Comparison of ENCODE assay signal across 8 cellular contexts in the genomic region with DNA sequence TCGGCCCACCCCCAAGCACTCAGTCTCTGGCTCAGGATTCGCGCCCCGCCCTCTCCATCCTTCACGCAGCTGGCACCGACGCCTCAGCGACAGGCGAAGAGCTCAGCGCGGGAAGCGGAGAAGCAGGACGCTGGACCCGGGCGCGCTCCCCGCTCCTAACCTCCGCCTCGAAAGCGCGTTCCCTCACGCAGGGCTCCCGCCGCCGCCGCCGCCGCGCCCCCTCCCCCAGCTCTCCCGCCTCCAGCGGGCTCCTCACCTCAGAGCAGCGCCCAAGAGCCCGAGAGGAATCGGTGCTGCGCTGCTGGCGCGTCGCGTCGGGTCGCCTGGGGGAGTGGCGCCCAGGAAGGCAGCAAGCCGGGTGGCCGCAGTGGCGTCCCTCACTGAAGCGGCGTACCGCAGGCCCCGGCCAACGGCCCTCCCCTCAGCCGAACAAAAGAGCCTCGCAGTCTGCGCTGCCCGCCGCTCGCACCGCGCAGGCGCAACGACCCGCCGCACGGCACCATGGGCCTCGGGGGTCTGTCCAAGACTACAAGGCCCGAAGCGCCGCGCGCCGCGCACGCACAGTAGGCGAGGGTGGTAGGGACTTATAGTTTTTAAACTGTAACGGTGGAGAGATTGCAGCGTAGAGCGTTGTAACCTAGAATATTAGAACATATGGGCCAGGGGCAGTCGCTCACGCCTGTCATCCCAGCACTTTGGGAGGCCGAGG. TPM values are rescaled to one million over a fixed set of nuclear protein-coding genes. Genes with fewer than 3 reads are reported as not detected.
DNase-seq lines count a peak whose midpoint lies in the region; ATAC-seq and TF ChIP-seq lines count a peak whose summit lies in the region.

Gene CBX1, minus strand, starts transcription at position 467 of the 709 bp plus-strand sequence. CDS start 24,474 bp downstream, outside the sequence.

- no peaks in the 10 kb centered on the region for H3K27me3 Mint-ChIP-seq in activated T-cell treated with anti-CD3 and anti-CD28 coated beads, Interleukin-2, amount 50 U/mL, for 24 hours

- H3K4me1 Mint-ChIP-seq in activated T-cell treated with anti-CD3 and anti-CD28 coated beads, Interleukin-2, amount 50 U/mL, for 24 hours (ENCODE audit: low read depth), result peaks cover 49% of the 10 kb centered on the region

- peak; percentile 89 for ATAC-seq in GM21723 (IDR thresholded peaks at IDR 0.05; ENCODE audit: unreplicated experiment)

- H3K4me3 Mint-ChIP-seq in activated T-cell treated with anti-CD3 and anti-CD28 coated beads, Interleukin-2, amount 50 U/mL, for 24 hours, result peak within 1 kb of the TSS; percentile 99

- peaks cover 8% of the 10 kb centered on the region for H3K9me3 Mint-ChIP-seq in activated T-cell treated with anti-CD3 and anti-CD28 coated beads, Interleukin-2, amount 50 U/mL, for 24 hours

- 0 to 1% methylated on average over 76 to 79 of the region's 79 CpGs for WGBS in esophagus, 2 donors

- H3K27ac Mint-ChIP-seq in activated T-cell treated with anti-CD3 and anti-CD28 coated beads, Interleukin-2, amount 50 U/mL, for 24 hours, result peak within 1 kb of the TSS; percentile 94

- H3K36me3 ChIP-seq in esophagus (ENCODE audit: control insufficient read depth in 2 of 2, insufficient read depth in 2 of 2, low read length in 1 of 2), result no peaks in the 10 kb centered on the region
- H3K36me3 ChIP-seq in mucosa of stomach (ENCODE audit: control insufficient read depth, insufficient read depth, low read length), result no peaks in the 10 kb centered on the region

- H3K4me3 ChIP-seq in esophagus (ENCODE audit: low read depth in 1 of 2, low read length in 2 of 2) (peak within 1 kb of the TSS; percentile 82 to 98), mucosa of stomach (ENCODE audit: low read length) (peak within 1 kb of the TSS; percentile 67)

- peak within 1 kb of the TSS; percentile 92 to 97 for H3K27ac ChIP-seq in esophagus (ENCODE audit: low read depth in 2 of 2, low read length in 1 of 2)

- H3K9ac ChIP-seq in mucosa of stomach (ENCODE audit: low read length), result peak within 1 kb of the TSS; percentile 66

- peaks cover 14% of the 10 kb centered on the region for H3K36me3 Mint-ChIP-seq in activated T-cell treated with anti-CD3 and anti-CD28 coated beads, Interleukin-2, amount 50 U/mL, for 24 hours (ENCODE audit: low read depth)

- no peaks in the 10 kb centered on the region for H3K27me3 ChIP-seq in esophagus (ENCODE audit: control insufficient read depth in 1 of 2, insufficient read depth in 2 of 2, low read length in 2 of 2)
- H3K27me3 ChIP-seq in mucosa of stomach (ENCODE audit: control insufficient read depth, insufficient read depth, low read length), result no peaks in the 10 kb centered on the region

- no peaks in the 10 kb centered on the region for H3K9me3 ChIP-seq in esophagus (ENCODE audit: control insufficient read depth in 2 of 2, insufficient read depth in 1 of 2, low read depth in 1 of 2, low read length in 1 of 2)
- H3K9me3 ChIP-seq in mucosa of stomach (ENCODE audit: control insufficient read depth, low read length), result no peaks in the 10 kb centered on the region

- DNase-seq in DMS53 treated with DMSO at 0.1 percent for 48 hours (lab: John Stamatoyannopoulos, UW; ENCODE audit: unreplicated experiment) (peak; percentile 98), KG1 (lab: John Stamatoyannopoulos, UW) (peak; percentile 80)
- DNase-seq in activated T-cell treated with anti-CD3 and anti-CD28 coated beads, Interleukin-2, amount 50 U/mL, for 24 hours, result peak; percentile 96
- DNase-seq in stimulated activated CD8-positive, alpha-beta memory T cell treated with anti-CD3 and anti-CD28 coated beads, Interleukin-4, amount 100 ng/mL, for 48 hours, result peak; percentile 95

- no peaks in the 10 kb centered on the region for H3K4me1 ChIP-seq in esophagus (ENCODE audit: control insufficient read depth in 2 of 2, insufficient read depth in 2 of 2, low read length in 1 of 2)
- no peaks in the 10 kb centered on the region for H3K4me1 ChIP-seq in mucosa of stomach (ENCODE audit: control insufficient read depth, insufficient read depth, low read length)

TF ChIP-seq in PFSK-1, 5 proteins besides CTCF, POLR2A, EP300 and RAD21:
- TF ChIP-seq, protein P1, sequence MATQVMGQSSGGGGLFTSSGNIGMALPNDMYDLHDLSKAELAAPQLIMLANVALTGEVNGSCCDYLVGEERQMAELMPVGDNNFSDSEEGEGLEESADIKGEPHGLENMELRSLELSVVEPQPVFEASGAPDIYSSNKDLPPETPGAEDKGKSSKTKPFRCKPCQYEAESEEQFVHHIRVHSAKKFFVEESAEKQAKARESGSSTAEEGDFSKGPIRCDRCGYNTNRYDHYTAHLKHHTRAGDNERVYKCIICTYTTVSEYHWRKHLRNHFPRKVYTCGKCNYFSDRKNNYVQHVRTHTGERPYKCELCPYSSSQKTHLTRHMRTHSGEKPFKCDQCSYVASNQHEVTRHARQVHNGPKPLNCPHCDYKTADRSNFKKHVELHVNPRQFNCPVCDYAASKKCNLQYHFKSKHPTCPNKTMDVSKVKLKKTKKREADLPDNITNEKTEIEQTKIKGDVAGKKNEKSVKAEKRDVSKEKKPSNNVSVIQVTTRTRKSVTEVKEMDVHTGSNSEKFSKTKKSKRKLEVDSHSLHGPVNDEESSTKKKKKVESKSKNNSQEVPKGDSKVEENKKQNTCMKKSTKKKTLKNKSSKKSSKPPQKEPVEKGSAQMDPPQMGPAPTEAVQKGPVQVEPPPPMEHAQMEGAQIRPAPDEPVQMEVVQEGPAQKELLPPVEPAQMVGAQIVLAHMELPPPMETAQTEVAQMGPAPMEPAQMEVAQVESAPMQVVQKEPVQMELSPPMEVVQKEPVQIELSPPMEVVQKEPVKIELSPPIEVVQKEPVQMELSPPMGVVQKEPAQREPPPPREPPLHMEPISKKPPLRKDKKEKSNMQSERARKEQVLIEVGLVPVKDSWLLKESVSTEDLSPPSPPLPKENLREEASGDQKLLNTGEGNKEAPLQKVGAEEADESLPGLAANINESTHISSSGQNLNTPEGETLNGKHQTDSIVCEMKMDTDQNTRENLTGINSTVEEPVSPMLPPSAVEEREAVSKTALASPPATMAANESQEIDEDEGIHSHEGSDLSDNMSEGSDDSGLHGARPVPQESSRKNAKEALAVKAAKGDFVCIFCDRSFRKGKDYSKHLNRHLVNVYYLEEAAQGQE (IDR thresholded peaks at IDR 0.05; ENCODE audit: insufficient read depth in 1 of 2, low read depth in 2 of 2, low read length in 2 of 2), result no peak
- TF ChIP-seq SIN3A (IDR thresholded peaks at IDR 0.05; ENCODE audit: borderline replicate concordance, insufficient read depth, low read length) (peak; percentile 10; the same call in 1 of the 2 replicates), TAF1 (IDR thresholded peaks at IDR 0.05; ENCODE audit: borderline replicate concordance, insufficient read depth, low read length) (peak; percentile 57; the same call in 1 of the 2 replicates), POLR2AphosphoS5 (IDR thresholded peaks at IDR 0.05; ENCODE audit: low read depth, low read length) (peak; percentile 78), FOXP2 (optimal IDR thresholded peaks at IDR 0.05; ENCODE audit: borderline replicate concordance, extremely low read depth, extremely low read length, insufficient read depth) (peak; percentile 65)

RNA-seq across cellular contexts. Expression of gene CBX1, which starts in this region (rescaled TPM):
- polyA plus RNA-seq in PFSK-1 (2012; ENCODE audit: insufficient read length, low read depth), result 41.0 TPM
- 10 to 100 TPM; 16.4 to 29.9 TPM for polyA plus RNA-seq in esophagus

Comparison
In these comparisons a context has a peak if more than half of its experiments do, and no peak if none do; other contexts are left out.
1. Peak in every context shown above with its lines: DNase-seq, ATAC-seq, H3K4me3 ChIP-seq and H3K27ac ChIP-seq.